ENCODE assay signal across 17 cellular contexts in the genomic region with DNA sequence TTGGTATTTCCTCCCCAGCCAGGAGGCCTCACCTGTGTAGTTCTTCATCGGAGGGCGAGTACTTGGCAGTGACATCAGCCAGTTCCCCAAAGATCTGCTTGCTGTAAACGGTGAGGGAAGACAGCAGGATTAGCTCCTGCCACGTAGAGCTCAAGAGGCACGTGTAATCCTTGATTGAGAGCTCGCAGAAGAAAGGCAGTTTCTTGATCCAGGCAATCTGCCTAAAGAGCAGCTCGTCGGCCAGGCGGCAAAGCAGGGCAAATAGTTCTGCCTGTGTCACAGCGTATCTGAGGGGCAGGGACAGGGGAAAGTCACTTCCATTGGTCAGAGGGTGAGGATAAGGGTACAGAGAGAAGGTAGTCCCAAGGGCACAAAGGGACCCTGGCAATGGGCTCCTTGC. TPM values are rescaled to one million over a fixed set of nuclear protein-coding genes. Genes with fewer than 3 reads are reported as not detected.
DNase-seq lines count a peak whose midpoint lies in the region; ATAC-seq and TF ChIP-seq lines count a peak whose summit lies in the region.
"Had no signal": no experiment of that assay in that cellular context is flagged by ENCODE, and none has a peak within 500 bp of the region (broad histone marks: within the 10 kb centered on the region; RNA-seq: fewer than 3 reads in every experiment).

No MANE protein-coding gene starts in this region.

- peak; percentile 72 for DNase-seq in D341Med (ENCODE audit: low spot score)
- DNase-seq in H9 = no peak
- DNase-seq in WTC11 (ENCODE audit: low spot score) = no peak
- DNase-seq in mesendoderm = no peak
- no peak for DNase-seq in NCI-H2196 (lab: John Stamatoyannopoulos, UW; ENCODE audit: unreplicated experiment)
- DNase-seq in retina = no peak
- no peak for DNase-seq in erythroblast (lab: John Stamatoyannopoulos, UW)
- DNase-seq in T1000 (lab: John Stamatoyannopoulos, UW) = no peak
- DNase-seq: ACHN; Calu3; CD4-positive, CD25-positive, alpha-beta regulatory T cell; DMS153; EL had no signal

- H4K5ac ChIP-seq in H9 (ENCODE audit: insufficient read length, low read depth, low read length) (no peak overlapping the region), mesendoderm (ENCODE audit: low read length) (no peak overlapping the region)

- H3K27me3 ChIP-seq in H9 (ENCODE audit: insufficient read depth, low read length) (no peaks in the 10 kb centered on the region), mesendoderm (ENCODE audit: insufficient read depth, low read length, poor library complexity) (no peaks in the 10 kb centered on the region)
- H3K27me3 ChIP-seq: BLaER1 treated with 17β-estradiol and CSF1 and Interleukin-3, amounts not matched to agents 10 nM and 100 nM had no signal

- no peak for TF ChIP-seq CTCF in H9 (conservative IDR thresholded peaks at IDR 0.05)
- TF ChIP-seq CTCF in WTC11 (IDR thresholded peaks at IDR 0.05) = no peak

- no peaks in the 10 kb centered on the region for H3K4me1 Mint-ChIP-seq in H9
- no peaks in the 10 kb centered on the region for H3K4me1 Mint-ChIP-seq in WTC11

- H3K18ac ChIP-seq in H9 (ENCODE audit: insufficient read length, low read depth, low read length) (no peak overlapping the region), mesendoderm (ENCODE audit: low read length) (no peak overlapping the region)

- H3K79me1 ChIP-seq in H9 (ENCODE audit: insufficient read depth, low read depth, low read length, poor library complexity, severe bottlenecking) (no peaks in the 10 kb centered on the region), mesendoderm (ENCODE audit: low read length) (no peaks in the 10 kb centered on the region)

- H2BK15ac ChIP-seq in H9 (ENCODE audit: low read depth, low read length) (no peak overlapping the region), mesendoderm (replicated peaks; ENCODE audit: low read depth) (no peak overlapping the region)

- no peak for ATAC-seq in WTC11
- ATAC-seq: HepG2 had no signal

- no peak overlapping the region for H3K14ac ChIP-seq in H9 (ENCODE audit: insufficient read depth, low read length)

- H3K9me3 ChIP-seq in H9 (ENCODE audit: control insufficient read depth, low read depth, low read length) = no peaks in the 10 kb centered on the region
- H3K9me3 ChIP-seq: BLaER1 treated with 17β-estradiol and CSF1 and Interleukin-3, amounts not matched to agents 10 nM and 100 nM; HAP-1 had no signal

- H3K36me3 Mint-ChIP-seq in H9 (ENCODE audit: insufficient read depth in 1 of 3, low read depth in 3 of 3) (peaks cover 36 to 45% (median 42%) of the 10 kb centered on the region in 3 experiments), WTC11 (peaks cover 43% of the 10 kb centered on the region)
- H3K36me3 Mint-ChIP-seq: CD4-positive, CD25-positive, alpha-beta regulatory T cell had no signal

- no peaks in the 10 kb centered on the region for H3K23me2 ChIP-seq in H9 (ENCODE audit: insufficient read length, low read depth, low read length, poor library complexity, severe bottlenecking)

- no peaks in the 10 kb centered on the region for H4K20me1 ChIP-seq in H9 (ENCODE audit: control insufficient read depth, insufficient read depth, insufficient read length)

- H2BK20ac ChIP-seq in H9 (ENCODE audit: low read depth, low read length, poor library complexity, severe bottlenecking) = no peak overlapping the region

- H3K27ac ChIP-seq in H9 (ENCODE audit: insufficient read length, low read depth, low read length) (no peak overlapping the region), mesendoderm (ENCODE audit: low read depth, low read length) (no peak overlapping the region)
- H3K27ac ChIP-seq: BLaER1 treated with 17β-estradiol and CSF1 and Interleukin-3, amounts not matched to agents 10 nM and 100 nM had no signal

- no peak overlapping the region for H3K56ac ChIP-seq in H9 (ENCODE audit: insufficient read length, low read depth, low read length)
- peak overlapping the region; percentile 10 for H3K56ac ChIP-seq in mesendoderm (ENCODE audit: low read length)

- WGBS in H9 (ENCODE audit: extremely low coverage, insufficient read length, low lambda C conversion rate) = no CpG with 5 or more reads among the region's 10 CpGs
- no CpG with 5 or more reads among the region's 10 CpGs for WGBS in mesendoderm (ENCODE audit: extremely low coverage, insufficient coverage, low lambda C conversion rate)

- H2BK120ac ChIP-seq in H9 (ENCODE audit: low read depth, low read length, poor library complexity, severe bottlenecking) (no peak overlapping the region), mesendoderm (ENCODE audit: low read depth, low read length) (no peak overlapping the region)

- H4K91ac ChIP-seq in H9 (ENCODE audit: insufficient read length, low read depth, low read length) = no peak overlapping the region

- no peak overlapping the region for H3K23ac ChIP-seq in H9 (ENCODE audit: insufficient read length, low read depth, low read length)
- no peak overlapping the region for H3K23ac ChIP-seq in mesendoderm (ENCODE audit: low read length)

- H2AK5ac ChIP-seq in H9 (ENCODE audit: insufficient read length, low read length) = no peak overlapping the region
- no peak overlapping the region for H2AK5ac ChIP-seq in mesendoderm (ENCODE audit: low read length)

- no peak overlapping the region for H4K8ac ChIP-seq in H9 (replicated peaks; ENCODE audit: insufficient read length, low read depth, low read length)
- no peak overlapping the region for H4K8ac ChIP-seq in mesendoderm (ENCODE audit: low read depth, low read length)

- no peaks in the 10 kb centered on the region for H3K4me1 ChIP-seq in H9 (ENCODE audit: insufficient read depth, low read length)
- H3K4me1 ChIP-seq in mesendoderm (ENCODE audit: control insufficient read depth, low read depth, low read length) = no peaks in the 10 kb centered on the region
- H3K4me1 ChIP-seq: HAP-1 had no signal

- H2BK5ac ChIP-seq in H9 (ENCODE audit: insufficient read length, low read length) (no peak overlapping the region), mesendoderm (ENCODE audit: low read length) (no peak overlapping the region)

- H3K4me3 ChIP-seq in mesendoderm (ENCODE audit: low read length) = no peak overlapping the region
- H3K4me3 ChIP-seq: BLaER1 treated with 17β-estradiol and CSF1 and Interleukin-3, amounts not matched to agents 10 nM and 100 nM; HAP-1 had no signal

- CTCF ChIA-PET in WTC11 (lab: Charles Lee) = interaction anchor here (0.7 to 3.2 kb wide), 16 partner anchors 11 to 659 kb away, joined by 3 to 42 read pairs (median 14); partner anchors contain the start of genes ADGRD2 and WDR38

- TF ChIP-seq POLR2A in erythroblast (IDR thresholded peaks at IDR 0.05; ENCODE audit: low read length) = no peak

- H3K9me3 Mint-ChIP-seq in H9 (no peaks in the 10 kb centered on the region), WTC11 (no peaks in the 10 kb centered on the region)
- H3K9me3 Mint-ChIP-seq: CD4-positive, CD25-positive, alpha-beta regulatory T cell had no signal

- H2BK12ac ChIP-seq in H9 (ENCODE audit: insufficient read length, low read depth, low read length) = no peak overlapping the region

- peaks cover 7% of the 10 kb centered on the region for H3K36me3 ChIP-seq in mesendoderm (ENCODE audit: control insufficient read depth, insufficient read depth, low read length)
- H3K36me3 ChIP-seq: HAP-1 had no signal

- no peak overlapping the region for H3T11ph ChIP-seq in H9 (ENCODE audit: low read length)

- no peak overlapping the region for H3K4me2 ChIP-seq in H9 (ENCODE audit: insufficient read depth, insufficient read length, low read length)
- H3K4me2 ChIP-seq in mesendoderm (ENCODE audit: low read length) = no peak overlapping the region
- H3K4me2 ChIP-seq: BLaER1 treated with 17β-estradiol and CSF1 and Interleukin-3, amounts not matched to agents 10 nM and 100 nM had no signal

- H3K27ac Mint-ChIP-seq in H9 = peak overlapping the region; percentile 16 to 71 (median 53); a peak in 5 of 7 replicates
- H3K27ac Mint-ChIP-seq in WTC11 = peak overlapping the region; percentile 79
- H3K27ac Mint-ChIP-seq: CD4-positive, CD25-positive, alpha-beta regulatory T cell had no signal

- no peak overlapping the region for H3K9ac ChIP-seq in H9 (ENCODE audit: extremely low read depth, insufficient read length, low read length)
- H3K9ac ChIP-seq in mesendoderm (ENCODE audit: low read length) = no peak overlapping the region
- H3K9ac ChIP-seq: BLaER1 treated with 17β-estradiol and CSF1 and Interleukin-3, amounts not matched to agents 10 nM and 100 nM had no signal

- H2AFZ ChIP-seq in H9 (ENCODE audit: low read length) = no peak overlapping the region

- H3K4ac ChIP-seq in H9 (ENCODE audit: low read depth, low read length) (no peak overlapping the region), mesendoderm (ENCODE audit: low read depth, low read length) (no peak overlapping the region)

- POLR2A ChIA-PET in WTC11 (lab: Charles Lee) = interaction anchor here (0.6 kb wide), 1 partner anchor 472 kb away, joined by 3 read pairs; no protein-coding TSS in a partner anchor

- H3K79me2 ChIP-seq in H9 (ENCODE audit: insufficient read depth, low read length) (0 out of 2 replicates have a peak, but pooled peaks cover 1% of the 10 kb centered on the region), mesendoderm (ENCODE audit: control insufficient read depth, insufficient read depth, low read length) (no peaks in the 10 kb centered on the region)

- H3K4me3 Mint-ChIP-seq in H9 = no peak overlapping the region; a peak in 1 of 5 replicates
- H3K4me3 Mint-ChIP-seq in WTC11 = no peak overlapping the region
- H3K4me3 Mint-ChIP-seq: CD4-positive, CD25-positive, alpha-beta regulatory T cell had no signal

- no peaks in the 10 kb centered on the region for H3K27me3 Mint-ChIP-seq in H9 (ENCODE audit: low read depth)
- H3K27me3 Mint-ChIP-seq in WTC11 (ENCODE audit: low read depth) = no peaks in the 10 kb centered on the region

TF ChIP-seq in WTC11, 78 proteins besides CTCF, POLR2A, EP300 and RAD21:
- no peak for TF ChIP-seq RELA (CRISPR knock-in tag; IDR thresholded peaks at IDR 0.05; ENCODE audit: borderline replicate concordance)
TF ChIP-seq in WTC11: peak in this region for 0.

RNA-seq across cellular contexts. Expression of gene NR5A1, which starts 28.6 kb away (rescaled TPM):
- 0.37 and 0.46 TPM in 2 replicates for total RNA-seq in H9 (2021)
- total RNA-seq in WTC11 (2021) = 0.39 to 0.77 TPM (median 0.60 TPM) in 3 replicates
- 0.07 TPM for polyA plus RNA-seq in mesendoderm (2013, experiment 1 of 2)
- polyA plus RNA-seq in mesendoderm (2013, experiment 2 of 2) = 0.07 TPM
- total RNA-seq: A172; Calu3; CD4-positive, CD25-positive, alpha-beta regulatory T cell had no signal
- polyA plus RNA-seq: CD4-positive, CD25-positive, alpha-beta regulatory T cell had no signal
